In the genomic region with DNA sequence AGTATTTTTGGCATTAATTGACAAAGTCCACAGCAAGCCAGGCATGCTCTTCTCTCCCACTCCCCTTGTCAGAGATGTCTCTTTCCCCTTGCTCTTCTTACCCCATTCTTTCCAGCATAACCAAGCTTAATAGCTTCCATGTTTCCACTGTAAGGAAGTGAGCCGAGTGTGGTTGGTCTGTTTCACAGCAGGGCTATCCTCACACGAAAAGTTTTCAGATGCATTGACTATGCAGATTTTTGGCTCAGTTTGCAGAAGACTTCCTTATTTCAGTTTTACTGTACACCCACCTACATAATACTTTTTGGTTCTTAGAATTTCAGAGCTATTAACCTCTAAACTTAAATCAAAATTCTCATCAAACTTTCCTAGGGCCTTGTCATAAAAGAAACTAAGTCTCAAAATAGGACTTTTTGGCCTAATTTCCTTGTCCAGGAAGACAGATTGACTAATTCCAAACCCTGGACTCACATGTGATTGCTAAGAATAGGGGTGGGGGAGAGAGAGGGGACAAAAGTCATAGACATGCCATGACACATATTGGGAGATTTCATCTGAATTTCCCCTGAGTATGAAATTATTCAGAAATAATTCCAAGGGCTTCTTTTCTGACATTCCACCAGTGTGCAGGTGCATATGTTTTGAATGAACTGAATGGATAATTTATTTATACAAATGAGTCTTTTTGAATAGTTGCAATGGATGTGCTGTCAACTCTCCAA, we compare ENCODE assay signal across 12 cellular contexts. TPM values are rescaled to one million over a fixed set of nuclear protein-coding genes. Genes with fewer than 3 reads are reported as not detected.
DNase-seq lines count a peak whose midpoint lies in the region; ATAC-seq and TF ChIP-seq lines count a peak whose summit lies in the region.
"Had no signal": no experiment of that assay in that cellular context is flagged by ENCODE, and none has a peak within 500 bp of the region (broad histone marks: within the 10 kb centered on the region; RNA-seq: fewer than 3 reads in every experiment).

No MANE protein-coding gene starts in this region.

- TF ChIP-seq CTCF in heart right ventricle (IDR thresholded peaks at IDR 0.05) (no peak), heart left ventricle (IDR thresholded peaks at IDR 0.05) (no peak), MCF 10A (IDR thresholded peaks at IDR 0.05; ENCODE audit: unreplicated experiment) (no peak)

- H3K4me1 ChIP-seq in heart right ventricle, result peaks cover 0 to 44% (median 22%) of the 10 kb centered on the region in 9 donors
- H3K4me1 ChIP-seq in heart left ventricle, result peaks cover 0 to 37% (median 16%) of the 10 kb centered on the region in 12 donors
- H3K4me1 ChIP-seq in CD8-positive, alpha-beta memory T cell (ENCODE audit: insufficient read depth, low read length), result no peaks in the 10 kb centered on the region

- WGBS in heart right ventricle, 2 donors, result 56 to 58% methylated on average over 2 of the region's 2 CpGs
- 55 to 66% (median 57%) methylated on average over 2 of the region's 2 CpGs for WGBS in heart left ventricle, 4 donors

- H3K9me3 ChIP-seq in heart right ventricle, result no peaks in the 10 kb centered on the region
- no peaks in the 10 kb centered on the region for H3K9me3 ChIP-seq in heart left ventricle
- H3K9me3 ChIP-seq in CD8-positive, alpha-beta memory T cell (ENCODE audit: low read length), result no peaks in the 10 kb centered on the region

- H3K27ac Mint-ChIP-seq in stimulated activated naive CD8-positive, alpha-beta T cell treated with anti-CD3 and anti-CD28 coated beads, Interleukin-15, amount 100 ng/mL, for 72 hours, result no peak overlapping the region
- H3K27ac Mint-ChIP-seq in MCF 10A (ENCODE audit: low read depth, unreplicated experiment), result no peak overlapping the region
- no peak overlapping the region for H3K27ac Mint-ChIP-seq in CD8-positive, alpha-beta memory T cell
- H3K27ac Mint-ChIP-seq: H9 had no signal

- intact Hi-C loops in heart right ventricle (cut with DNase I) (no loop called here), heart left ventricle (cut with DNase I) (no loop called here), MCF 10A (cut with micrococcal nuclease) (no loop called here)

- DNase-seq in heart right ventricle (no peak), heart left ventricle (no peak), KG1 (lab: John Stamatoyannopoulos, UW) (peak; percentile 13), MCF 10A (ENCODE audit: unreplicated experiment) (no peak), DMS 273 (lab: John Stamatoyannopoulos, UW; ENCODE audit: unreplicated experiment) (no peak)
- no peak for DNase-seq in stimulated activated naive CD8-positive, alpha-beta T cell treated with anti-CD3 and anti-CD28 coated beads, Interleukin-15, amount 100 ng/mL, for 72 hours
- DNase-seq in CD8-positive, alpha-beta memory T cell, result no peak
- DNase-seq: H9, NCI-H1694, posterior cingulate gyrus had no signal

- H3K4me3 Mint-ChIP-seq in stimulated activated naive CD8-positive, alpha-beta T cell treated with anti-CD3 and anti-CD28 coated beads, Interleukin-15, amount 100 ng/mL, for 72 hours, result no peak overlapping the region
- no peak overlapping the region for H3K4me3 Mint-ChIP-seq in MCF 10A (ENCODE audit: unreplicated experiment)
- no peak overlapping the region for H3K4me3 Mint-ChIP-seq in CD8-positive, alpha-beta memory T cell
- H3K4me3 Mint-ChIP-seq: central memory CD8-positive, alpha-beta T cell; H9 had no signal

- no peaks in the 10 kb centered on the region for H3K36me3 ChIP-seq in heart right ventricle
- H3K36me3 ChIP-seq in heart left ventricle, result no peaks in the 10 kb centered on the region
- no peaks in the 10 kb centered on the region for H3K36me3 ChIP-seq in CD8-positive, alpha-beta memory T cell (ENCODE audit: insufficient read depth, low read length)

- CTCF ChIA-PET in MCF 10A (lab: Yijun Ruan, JAX), result no interaction called here
- CTCF ChIA-PET in CD8-positive, alpha-beta memory T cell (lab: Charles Lee), result interaction anchor here (1.0 kb wide), 1 partner anchor 27 kb away, joined by 3 read pairs; no protein-coding TSS in a partner anchor

- POLR2A ChIA-PET in MCF 10A (lab: Yijun Ruan, JAX), result interaction anchor here (0.9 kb wide), 1 partner anchor 23 kb away, joined by 3 read pairs; no protein-coding TSS in a partner anchor
- POLR2A ChIA-PET in CD8-positive, alpha-beta memory T cell (lab: Charles Lee), result no interaction called here

- H3K4me3 ChIP-seq in heart right ventricle (no peak overlapping the region), heart left ventricle (no peak overlapping the region)
- no peak overlapping the region for H3K4me3 ChIP-seq in CD8-positive, alpha-beta memory T cell (ENCODE audit: low read length)

- no TSS peak for BruUV-seq in MCF 10A (replicated peaks; lab: Mats Ljungman, UMichigan)

- H3K27ac ChIP-seq in heart right ventricle (peak overlapping the region in 9 of 10 donors; percentile 6 to 70 (median 40)), heart left ventricle (peak overlapping the region in 6 of 12 donors; percentile 14 to 76 (median 66))
- H3K27ac ChIP-seq in CD8-positive, alpha-beta memory T cell (ENCODE audit: low read depth, low read length), result no peak overlapping the region

- no peaks in the 10 kb centered on the region for H3K36me3 Mint-ChIP-seq in MCF 10A (ENCODE audit: insufficient read depth, unreplicated experiment)
- no peaks in the 10 kb centered on the region for H3K36me3 Mint-ChIP-seq in CD8-positive, alpha-beta memory T cell

- TF ChIP-seq POLR2A in heart left ventricle (IDR thresholded peaks at IDR 0.05), result no peak

- no peaks in the 10 kb centered on the region for H3K27me3 ChIP-seq in heart right ventricle
- no peaks in the 10 kb centered on the region for H3K27me3 ChIP-seq in heart left ventricle
- no peaks in the 10 kb centered on the region for H3K27me3 ChIP-seq in CD8-positive, alpha-beta memory T cell (ENCODE audit: insufficient read depth, low read length, poor library complexity, severe bottlenecking)

- peaks cover 39% of the 10 kb centered on the region for H3K27me3 Mint-ChIP-seq in stimulated activated naive CD8-positive, alpha-beta T cell treated with anti-CD3 and anti-CD28 coated beads, Interleukin-15, amount 100 ng/mL, for 72 hours
- no peaks in the 10 kb centered on the region for H3K27me3 Mint-ChIP-seq in MCF 10A (ENCODE audit: insufficient read depth, unreplicated experiment)
- peaks cover 1 to 5% of the 10 kb centered on the region in 2 donors for H3K27me3 Mint-ChIP-seq in CD8-positive, alpha-beta memory T cell

- no peak for ATAC-seq in heart right ventricle
- ATAC-seq in heart left ventricle, result no peak
- ATAC-seq in HG02588 (IDR thresholded peaks at IDR 0.05; ENCODE audit: unreplicated experiment), result peak; percentile 86
- ATAC-seq in stimulated activated naive CD8-positive, alpha-beta T cell treated with anti-CD3 and anti-CD28 coated beads, Interleukin-15, amount 100 ng/mL, for 72 hours, result peak; percentile 45

- peaks cover 16% of the 10 kb centered on the region for H3K4me1 Mint-ChIP-seq in stimulated activated naive CD8-positive, alpha-beta T cell treated with anti-CD3 and anti-CD28 coated beads, Interleukin-15, amount 100 ng/mL, for 72 hours
- H3K4me1 Mint-ChIP-seq in MCF 10A (ENCODE audit: insufficient read depth, unreplicated experiment), result no peaks in the 10 kb centered on the region
- H3K4me1 Mint-ChIP-seq in CD8-positive, alpha-beta memory T cell, result peaks cover 0 to 8% (median 6%) of the 10 kb centered on the region in 3 donors

- no peaks in the 10 kb centered on the region for H3K9me3 Mint-ChIP-seq in stimulated activated naive CD8-positive, alpha-beta T cell treated with anti-CD3 and anti-CD28 coated beads, Interleukin-15, amount 100 ng/mL, for 72 hours
- H3K9me3 Mint-ChIP-seq in MCF 10A (ENCODE audit: unreplicated experiment), result no peaks in the 10 kb centered on the region
- H3K9me3 Mint-ChIP-seq in CD8-positive, alpha-beta memory T cell, result no peaks in the 10 kb centered on the region
- H3K9me3 Mint-ChIP-seq: central memory CD8-positive, alpha-beta T cell; H9 had no signal

RNA-seq across cellular contexts. Expression of gene EHF, which starts 7.3 kb away (rescaled TPM):
- 1 to 10 TPM in 4 of 10 donors, under 1 TPM in 5, not detected in 1; 0.56 to 3.2 (median 0.90) TPM for total RNA-seq in heart right ventricle
- polyA plus RNA-seq in heart right ventricle, result under 1 TPM; 0.09 to 0.66 TPM
- total RNA-seq in heart left ventricle, result 1 to 10 TPM in 2 of 9 donors, under 1 TPM in 7; 0.19 to 1.9 (median 0.71) TPM
- polyA plus RNA-seq in heart left ventricle, result under 1 TPM; 0.26 to 0.50 TPM
- 0.54 and 1.1 TPM in 2 replicates for total RNA-seq in MCF 10A (2022)
- under 1 TPM; 0.20 to 0.58 TPM for total RNA-seq in CD8-positive, alpha-beta memory T cell
- not detected for polyA plus RNA-seq in CD8-positive, alpha-beta memory T cell
- total RNA-seq: H9 had no signal

Comparison
In these comparisons a context has a peak if more than half of its experiments do, and no peak if none do; other contexts are left out.
1. ATAC-seq: peak in HG02588 (single experiment) and stimulated activated naive CD8-positive, alpha-beta T cell treated with anti-CD3 and anti-CD28 coated beads, Interleukin-15, amount 100 ng/mL, for 72 hours (single experiment); none in heart right ventricle (0 of 8) and heart left ventricle (0 of 4).